8 cellular contexts compared by ENCODE assay signal in genomic region chr5:82719368-82719767, GRCh38.
DNase-seq lines count a peak whose midpoint lies in the region; ATAC-seq and TF ChIP-seq lines count a peak whose summit lies in the region.

No MANE protein-coding gene starts in this region.

- H3K27me3 ChIP-seq in A673 (replicated peaks; ENCODE audit: insufficient read depth, low read depth, low read length, poor library complexity) (no peaks in the 10 kb centered on the region), brain microvascular endothelial cell (replicated peaks) (no peaks in the 10 kb centered on the region)

- in situ Hi-C loops in brain microvascular endothelial cell (cut with HindIII; ENCODE audit: low pct_ligation_motif_present, low sequenced_read_pairs): no loop called here

- H3K27ac ChIP-seq in A673 (ENCODE audit: low read depth, low read length, poor library complexity, severe bottlenecking) (no peak overlapping the region), brain microvascular endothelial cell (no peak overlapping the region)

- intact Hi-C loops in A673 (cut with micrococcal nuclease; ENCODE audit: unreplicated experiment): no loop called here

- BruUV-seq in A673 (replicated peaks; lab: Mats Ljungman, UMichigan): no TSS peak

- H3K36me3 ChIP-seq in A673 (ENCODE audit: insufficient read depth, low read length, poor library complexity, severe bottlenecking): no peaks in the 10 kb centered on the region
- H3K36me3 ChIP-seq in brain microvascular endothelial cell (replicated peaks): no peaks in the 10 kb centered on the region

- CTCF ChIA-PET in A673 (lab: Charles Lee): no interaction called here

- no peak for TF ChIP-seq CTCF in A673 (conservative IDR thresholded peaks at IDR 0.05; ENCODE audit: low read depth, low read length)
- TF ChIP-seq CTCF in brain microvascular endothelial cell (IDR thresholded peaks at IDR 0.05; ENCODE audit: low read depth, low read length, missing control alignments): no peak

- DNase-seq in A673 (ENCODE audit: low spot score) (peak; percentile 59), brain microvascular endothelial cell (peak; percentile 44), EL (no peak), NCI-H2081 treated with DMSO at 0.1 percent for 48 hours (lab: John Stamatoyannopoulos, UW) (no peak)
- no peak for DNase-seq in stimulated activated naive CD4-positive, alpha-beta T cell treated with Interleukin-2 at 50 U/mL for 16 hours (lab: John Stamatoyannopoulos, UW)

- peak; percentile 84 for ATAC-seq in GM19351 (IDR thresholded peaks at IDR 0.05; ENCODE audit: unreplicated experiment)
- ATAC-seq in HG03378 (IDR thresholded peaks at IDR 0.05; ENCODE audit: unreplicated experiment): peak; percentile 84
- ATAC-seq in activated CD4-positive, CD25-positive, alpha-beta regulatory T cell treated with anti-CD3 and anti-CD28 coated beads, Interleukin-2, amount 50 U/mL, for 24 hours: no peak

- H3K9me3 ChIP-seq in A673 (ENCODE audit: low read depth, low read length, poor library complexity, severe bottlenecking): no peaks in the 10 kb centered on the region

- H3K4me1 ChIP-seq in A673 (ENCODE audit: insufficient read depth, low read length, poor library complexity, severe bottlenecking): peaks cover 14% of the 10 kb centered on the region

- H3K4me3 ChIP-seq in A673 (ENCODE audit: low read depth, low read length, poor library complexity, severe bottlenecking) (no peak overlapping the region), brain microvascular endothelial cell (ENCODE audit: low read depth, low read length) (no peak overlapping the region)

- POLR2A ChIA-PET in A673 (lab: Charles Lee; ENCODE audit: low non-redundant PET): interaction anchor here (0.6 to 0.7 kb wide), 2 partner anchors 19 to 123 kb away, joined by 3 to 7 read pairs; no protein-coding TSS in a partner anchor

Comparison
In these comparisons a context has a peak if more than half of its experiments do, and no peak if none do; other contexts are left out.
1. DNase-seq: peak in A673 (single experiment) and brain microvascular endothelial cell (single experiment); none in EL (single experiment), NCI-H2081 treated with DMSO at 0.1 percent for 48 hours (single experiment) and stimulated activated naive CD4-positive, alpha-beta T cell treated with Interleukin-2 at 50 U/mL for 16 hours (single experiment).
2. ATAC-seq: peak in GM19351 (single experiment) and HG03378 (single experiment); none in activated CD4-positive, CD25-positive, alpha-beta regulatory T cell treated with anti-CD3 and anti-CD28 coated beads, Interleukin-2, amount 50 U/mL, for 24 hours (0 of 2).